13 cellular contexts compared by ENCODE assay signal in the genomic region with DNA sequence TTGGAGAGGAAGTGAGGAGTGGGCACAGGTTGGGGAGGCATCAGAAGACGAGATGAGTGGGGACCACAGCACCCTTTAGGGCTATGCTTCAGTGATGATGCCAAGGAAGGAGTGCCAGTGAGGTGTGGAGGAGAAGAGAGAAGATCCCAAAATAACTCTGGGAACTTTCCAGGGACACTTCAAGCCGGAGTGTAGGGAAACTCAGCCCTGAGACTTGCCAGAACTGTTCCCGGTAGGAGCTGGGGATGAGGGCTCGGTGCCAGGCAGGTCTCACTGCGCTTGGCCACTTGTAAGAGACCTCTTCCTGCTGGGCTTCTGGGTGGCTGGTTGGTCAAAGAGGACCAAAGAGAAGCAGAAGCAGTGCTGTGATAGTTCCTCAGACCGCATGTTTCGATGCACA.
DNase-seq lines count a peak whose midpoint lies in the region; ATAC-seq and TF ChIP-seq lines count a peak whose summit lies in the region.
"Had no signal": no experiment of that assay in that cellular context is flagged by ENCODE, and none has a peak within 500 bp of the region (broad histone marks: within the 10 kb centered on the region; RNA-seq: fewer than 3 reads in every experiment).

No MANE protein-coding gene starts in this region.

- TF ChIP-seq EP300 in sigmoid colon (IDR thresholded peaks at IDR 0.05) = no peak

- no peak for TF ChIP-seq POLR2A in sigmoid colon (IDR thresholded peaks at IDR 0.05)

- H3K27ac ChIP-seq in left ventricle myocardium inferior (replicated peaks) (no peak overlapping the region), sigmoid colon (no peak overlapping the region)
- H3K27ac ChIP-seq: BLaER1 treated with 17β-estradiol and CSF1 and Interleukin-3, amounts not matched to agents 10 nM and 100 nM had no signal

- DNase-seq in Right ventricle myocardium superior = no peak
- no peak for DNase-seq in left ventricle myocardium inferior
- DNase-seq in left ventricle myocardium superior = no peak
- DNase-seq in sigmoid colon = peak; percentile 75
- no peak for DNase-seq in foreskin fibroblast
- no peak for DNase-seq in hypothalamus (lab: John Stamatoyannopoulos, UW)
- DNase-seq: Calu3; CD8-positive, alpha-beta T cell; DMS79 treated with DMSO at 0.1 percent for 48 hours; GF-D8; HCEC 1CT had no signal

- peak; percentile 31 for ATAC-seq in Right ventricle myocardium superior (ENCODE audit: poor library complexity)
- ATAC-seq in left ventricle myocardium superior = peak; percentile 30
- ATAC-seq: CD8-positive, alpha-beta T cell; GM23338 had no signal

- H3K4me3 ChIP-seq in left ventricle myocardium inferior (no peak overlapping the region), sigmoid colon (no peak overlapping the region), foreskin fibroblast (ENCODE audit: low read depth in 1 of 2, low read length in 2 of 2) (no peak overlapping the region)
- H3K4me3 ChIP-seq: BLaER1 treated with 17β-estradiol and CSF1 and Interleukin-3, amounts not matched to agents 10 nM and 100 nM; GM23338 had no signal

- H3K27me3 ChIP-seq in left ventricle myocardium inferior (ENCODE audit: low read depth) = peaks cover 13% of the 10 kb centered on the region
- H3K27me3 ChIP-seq in sigmoid colon = no peaks in the 10 kb centered on the region
- H3K27me3 ChIP-seq: BLaER1 treated with 17β-estradiol and CSF1 and Interleukin-3, amounts not matched to agents 10 nM and 100 nM had no signal

- TF ChIP-seq CTCF in left ventricle myocardium inferior (IDR thresholded peaks at IDR 0.05; ENCODE audit: borderline replicate concordance) = no peak
- TF ChIP-seq CTCF in sigmoid colon (IDR thresholded peaks at IDR 0.05) = no peak
- no peak for TF ChIP-seq CTCF in foreskin fibroblast (IDR thresholded peaks at IDR 0.05; ENCODE audit: low read depth, low read length)

- H3K36me3 ChIP-seq in left ventricle myocardium inferior (no peaks in the 10 kb centered on the region), sigmoid colon (no peaks in the 10 kb centered on the region)
- H3K36me3 ChIP-seq: BLaER1 treated with 17β-estradiol and CSF1 and Interleukin-3, amounts not matched to agents 10 nM and 100 nM had no signal

- intact Hi-C loops in Right ventricle myocardium superior (cut with DNase I) = no loop called here
- intact Hi-C loops in left ventricle myocardium inferior (cut with micrococcal nuclease) = no loop called here
- intact Hi-C loops in left ventricle myocardium superior (cut with micrococcal nuclease) = no loop called here
- intact Hi-C loops in sigmoid colon (cut with DNase I) = loop anchor here (10.0 kb wide), 1 partner anchor 560 kb away; no protein-coding TSS in a partner anchor

- no peaks in the 10 kb centered on the region for H3K4me1 ChIP-seq in left ventricle myocardium inferior
- H3K4me1 ChIP-seq in sigmoid colon = peaks cover 0 to 12% (median 11%) of the 10 kb centered on the region in 4 donors
- H3K4me1 ChIP-seq: BLaER1 treated with 17β-estradiol and CSF1 and Interleukin-3, amounts not matched to agents 10 nM and 100 nM had no signal

- no peaks in the 10 kb centered on the region for H3K9me3 ChIP-seq in left ventricle myocardium inferior (replicated peaks)
- no peaks in the 10 kb centered on the region for H3K9me3 ChIP-seq in sigmoid colon

- 87 to 94% methylated on average over 7 of the region's 7 CpGs for WGBS in sigmoid colon, 2 donors
